9 cellular contexts compared by ENCODE assay signal in the genomic region with DNA sequence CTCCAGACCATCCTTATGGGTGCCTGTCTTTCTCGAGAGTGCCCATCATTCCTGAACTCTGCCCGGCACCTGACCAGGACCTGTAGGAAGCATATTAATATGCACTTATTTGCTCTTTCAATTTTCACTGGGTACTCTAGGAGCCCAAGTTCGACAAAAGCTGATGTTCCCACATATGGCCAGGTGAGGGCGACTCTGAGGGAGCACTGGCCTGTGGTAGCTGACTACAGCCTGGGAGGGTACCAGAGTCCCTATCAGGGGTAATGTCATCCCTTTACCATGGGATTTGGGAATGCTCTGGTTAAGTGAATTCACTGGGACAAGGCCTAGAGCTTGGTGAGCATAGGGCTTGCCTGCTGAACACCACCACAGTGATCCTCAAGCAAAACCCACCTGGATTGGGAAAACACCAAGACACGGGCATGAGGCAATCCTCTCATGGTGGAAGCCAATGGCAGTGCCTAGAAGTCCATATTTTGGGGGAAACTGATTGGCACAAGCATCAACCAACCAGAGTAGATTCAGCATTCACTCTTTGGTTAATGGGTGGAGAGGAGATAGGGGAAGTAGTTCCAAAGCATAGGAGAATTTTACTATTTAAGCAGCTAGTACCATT.
A peak's percentile ranks its signal among the peaks of the same experiment; 100 is the strongest.
DNase-seq lines count a peak whose midpoint lies in the region; ATAC-seq and TF ChIP-seq lines count a peak whose summit lies in the region.
"Had no signal": no experiment of that assay in that cellular context is flagged by ENCODE, and none has a peak within 500 bp of the region (broad histone marks: within the 10 kb centered on the region; RNA-seq: fewer than 3 reads in every experiment).

No MANE protein-coding gene starts in this region.

- H3K36me3 ChIP-seq in Caco-2 (ENCODE audit: control insufficient read depth, insufficient read depth, low read length) (no peaks in the 10 kb centered on the region), lower lobe of right lung (no peaks in the 10 kb centered on the region), spleen (no peaks in the 10 kb centered on the region)

- POLR2A ChIA-PET in Caco-2 (lab: Charles Lee), result no interaction called here

- H3K4me1 Mint-ChIP-seq in Caco-2 (ENCODE audit: low read depth, unreplicated experiment) (no peaks in the 10 kb centered on the region), natural killer cell (no peaks in the 10 kb centered on the region)
- H3K4me1 Mint-ChIP-seq: activated naive CD4-positive, alpha-beta T cell treated with anti-CD3 and anti-CD28 coated beads, Interleukin-2, amount 50 U/mL, for 24 hours had no signal

- H3K9me3 Mint-ChIP-seq in Caco-2 (ENCODE audit: unreplicated experiment), result no peaks in the 10 kb centered on the region
- no peaks in the 10 kb centered on the region for H3K9me3 Mint-ChIP-seq in natural killer cell
- H3K9me3 Mint-ChIP-seq: activated naive CD4-positive, alpha-beta T cell treated with anti-CD3 and anti-CD28 coated beads, Interleukin-2, amount 50 U/mL, for 24 hours had no signal

- H3K4me3 ChIP-seq in Caco-2 (ENCODE audit: low read depth, low read length) (no peak overlapping the region), lower lobe of right lung (no peak overlapping the region), spleen (no peak overlapping the region)
- no peak overlapping the region for H3K4me3 ChIP-seq in Jurkat, Clone E6-1 (ENCODE audit: low read length)

- peak in 1 of 2 donors; percentile 47 for ATAC-seq in lower lobe of right lung
- no peak for ATAC-seq in HG03045 (IDR thresholded peaks at IDR 0.05; ENCODE audit: unreplicated experiment)
- ATAC-seq in natural killer cell, result no peak
- ATAC-seq in Right ventricle myocardium superior (ENCODE audit: poor library complexity), result no peak

- TF ChIP-seq POLR2A in spleen (IDR thresholded peaks at IDR 0.05), result no peak

- TF ChIP-seq CTCF in Caco-2 (IDR thresholded peaks at IDR 0.05; ENCODE audit: insufficient read depth in 1 of 2, low read depth in 1 of 2, low read length in 1 of 2, severe bottlenecking in 1 of 2, unreplicated experiment in 1 of 2) (peak; percentile 32 to 40), lower lobe of right lung (IDR thresholded peaks at IDR 0.05) (peak; percentile 18), spleen (IDR thresholded peaks at IDR 0.05 in 8 of 11, conservative IDR thresholded peaks at IDR 0.05 in 3 of 11) (peak in 5 of 11 experiments; percentile 9 to 35 (median 16)), natural killer cell (IDR thresholded peaks at IDR 0.05) (no peak)

- CTCF ChIA-PET in Caco-2 (lab: Charles Lee), result interaction anchor here (0.5 to 0.6 kb wide), 3 partner anchors 183 to 311 kb away, joined by 3 read pairs; no protein-coding TSS in a partner anchor

- intact Hi-C loops in Caco-2 (cut with micrococcal nuclease; ENCODE audit: unreplicated experiment) (loop anchor here (10.0 kb wide), 1 partner anchor 116 kb away; a partner anchor contains a TSS), lower lobe of right lung (cut with DNase I) (no loop called here), spleen (cut with DNase I; ENCODE audit: low total_unique reads) (no loop called here), natural killer cell (cut with micrococcal nuclease) (no loop called here), Right ventricle myocardium superior (cut with DNase I) (no loop called here)

- H3K9me3 ChIP-seq in Caco-2 (no peaks in the 10 kb centered on the region), lower lobe of right lung (no peaks in the 10 kb centered on the region), spleen (no peaks in the 10 kb centered on the region)

- no peaks in the 10 kb centered on the region for H3K27me3 ChIP-seq in Caco-2 (replicated peaks; ENCODE audit: control insufficient read depth, insufficient read depth, low read length)
- H3K27me3 ChIP-seq in lower lobe of right lung (ENCODE audit: low read depth), result no peaks in the 10 kb centered on the region
- H3K27me3 ChIP-seq in spleen (replicated peaks in 1 of 7), result peaks cover 0 to 4% (median 0%) of the 10 kb centered on the region in 7 donors

- H3K27me3 Mint-ChIP-seq in Caco-2 (ENCODE audit: insufficient read depth, unreplicated experiment), result no peaks in the 10 kb centered on the region
- peaks cover 3 to 11% of the 10 kb centered on the region in 2 donors for H3K27me3 Mint-ChIP-seq in natural killer cell (ENCODE audit: low read depth in 2 of 2)

- H3K36me3 Mint-ChIP-seq in Caco-2 (ENCODE audit: insufficient read depth, unreplicated experiment) (no peaks in the 10 kb centered on the region), natural killer cell (no peaks in the 10 kb centered on the region)
- H3K36me3 Mint-ChIP-seq: activated naive CD4-positive, alpha-beta T cell treated with anti-CD3 and anti-CD28 coated beads, Interleukin-2, amount 50 U/mL, for 24 hours had no signal

- BruUV-seq in Caco-2 (replicated peaks; lab: Mats Ljungman, UMichigan), result no TSS peak

- H3K27ac ChIP-seq in lower lobe of right lung, result no peak overlapping the region
- H3K27ac ChIP-seq in spleen, result no peak overlapping the region

- 55 to 70% (median 56%) methylated on average over 5 of the region's 5 CpGs for WGBS in spleen, 5 donors

- no peaks in the 10 kb centered on the region for H3K4me1 ChIP-seq in Caco-2
- no peaks in the 10 kb centered on the region for H3K4me1 ChIP-seq in lower lobe of right lung
- H3K4me1 ChIP-seq in spleen, result no peaks in the 10 kb centered on the region

- peak in 1 of 2 experiments; percentile 48 for DNase-seq in Caco-2
- DNase-seq in Jurkat, Clone E6-1 (ENCODE audit: low read depth, low spot score), result peak; percentile 24
- peak; percentile 36 for DNase-seq in activated T-cell treated with anti-CD3 and anti-CD28 coated beads for 48 hours (ENCODE audit: low read depth)
- DNase-seq in lower lobe of right lung, result no peak
- no peak for DNase-seq in spleen
- DNase-seq in natural killer cell, result no peak
- no peak for DNase-seq in Right ventricle myocardium superior

- H3K27ac Mint-ChIP-seq in Caco-2 (ENCODE audit: unreplicated experiment), result no peak overlapping the region
- H3K27ac Mint-ChIP-seq in natural killer cell, result no peak overlapping the region
- H3K27ac Mint-ChIP-seq: activated naive CD4-positive, alpha-beta T cell treated with anti-CD3 and anti-CD28 coated beads, Interleukin-2, amount 50 U/mL, for 24 hours had no signal

- no peak overlapping the region for H3K4me3 Mint-ChIP-seq in Caco-2 (ENCODE audit: unreplicated experiment)
- H3K4me3 Mint-ChIP-seq in natural killer cell, result no peak overlapping the region
- H3K4me3 Mint-ChIP-seq: activated naive CD4-positive, alpha-beta T cell treated with anti-CD3 and anti-CD28 coated beads, Interleukin-2, amount 50 U/mL, for 24 hours had no signal

Comparison
In these comparisons a context has a peak if more than half of its experiments do, and no peak if none do; other contexts are left out.
1. DNase-seq: peak in Jurkat, Clone E6-1 (single experiment) and activated T-cell treated with anti-CD3 and anti-CD28 coated beads for 48 hours (single experiment); none in lower lobe of right lung (single experiment), spleen (single experiment), natural killer cell (single experiment) and Right ventricle myocardium superior (single experiment).